Comparison of ENCODE assay signal across 20 cellular contexts in genomic region chr6:143603474-143603873, GRCh38.
"Had no signal": no experiment of that assay in that cellular context is flagged by ENCODE, and none has a peak within 500 bp of the region (broad histone marks: within the 10 kb centered on the region; RNA-seq: fewer than 3 reads in every experiment).

No MANE protein-coding gene starts in this region.

- H3K9me3 Mint-ChIP-seq: nephron progenitor cell, type B pancreatic cell had no signal

- H3K4me3 ChIP-seq: coronary artery, dorsolateral prefrontal cortex, gastroesophageal sphincter, left ventricle myocardium inferior, lung, smooth muscle cell, suprapubic skin, thyroid gland, uterus had no signal

- H3K4me3 Mint-ChIP-seq: naive B cell, nephron progenitor cell, type B pancreatic cell had no signal

- DNase-seq: dorsolateral prefrontal cortex; effector CD8-positive, alpha-beta T cell; foreskin fibroblast; glutamatergic neuron; islet precursor cell; left ventricle myocardium inferior; mesenchymal stem cell; naive B cell; nephron progenitor cell; posterior cingulate gyrus; stimulated activated CD4-positive, alpha-beta T cell treated with anti-CD3 and anti-CD28 coated beads, Interleukin-2, amount 100 ng/mL, for 48 hours; stimulated activated naive CD4-positive, alpha-beta T cell treated with Interleukin-2 at 50 U/mL for 16 hours; thyroid gland; uterus had no signal

- H3K27ac Mint-ChIP-seq: naive B cell, type B pancreatic cell had no signal

- H3K36me3 Mint-ChIP-seq: naive B cell, type B pancreatic cell had no signal

- ATAC-seq: gastroesophageal sphincter had no signal

- H3K27me3 Mint-ChIP-seq: naive B cell, type B pancreatic cell had no signal
